ENCODE assay signal across 9 cellular contexts in the genomic region with DNA sequence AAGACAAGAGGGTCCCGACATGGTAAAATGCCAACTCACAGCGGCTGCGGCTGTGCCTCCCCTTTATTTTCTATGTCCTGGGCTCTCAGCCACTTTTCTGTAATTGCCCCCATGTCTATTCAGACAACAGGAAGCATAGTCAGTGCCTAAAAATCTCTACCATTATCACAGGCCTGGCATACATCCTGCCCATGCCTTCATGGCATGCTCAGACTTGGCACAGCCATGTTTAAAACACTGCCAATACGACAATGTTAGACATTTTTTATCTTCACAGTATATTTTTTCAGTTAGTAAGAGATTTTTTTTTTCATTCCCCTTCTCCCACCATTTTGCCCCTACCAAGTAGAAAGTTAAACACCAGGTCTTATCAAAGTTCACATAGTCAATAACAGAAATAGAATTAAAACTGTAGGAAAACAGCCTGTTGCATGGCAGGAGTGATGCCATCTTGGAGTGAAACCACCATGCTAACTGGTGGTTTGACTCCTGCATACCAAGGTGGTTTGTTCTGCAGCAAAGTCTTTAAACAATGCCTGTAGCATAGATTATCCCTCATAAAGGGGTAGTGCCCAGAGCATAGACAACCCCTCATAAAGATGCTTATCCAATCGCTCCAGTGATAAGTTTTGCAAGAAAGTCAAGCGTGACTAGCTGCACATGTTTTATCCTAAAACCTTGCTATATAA. TPM values are rescaled to one million over a fixed set of nuclear protein-coding genes. Genes with fewer than 3 reads are reported as not detected.
DNase-seq lines count a peak whose midpoint lies in the region; ATAC-seq and TF ChIP-seq lines count a peak whose summit lies in the region.
"Had no signal": no experiment of that assay in that cellular context is flagged by ENCODE, and none has a peak within 500 bp of the region (broad histone marks: within the 10 kb centered on the region; RNA-seq: fewer than 3 reads in every experiment).

No MANE protein-coding gene starts in this region.

- POLR2A ChIA-PET in T-cell (lab: Charles Lee): no interaction called here
- POLR2A ChIA-PET in WTC11 (lab: Charles Lee): no interaction called here

- DNase-seq in MG63 (peak; percentile 83), T-cell (no peak), esophagus squamous epithelium (lab: John Stamatoyannopoulos, UW) (no peak), WTC11 (ENCODE audit: low spot score) (no peak)
- DNase-seq in stimulated activated naive B cell treated with anti-CD40 and anti-IgM and Interleukin-4, amounts not matched to agents 10 μg/mL and 1 μg/mL and 100 μg/mL, for 72 hours: no peak
- DNase-seq: NCI-H146 had no signal

- H3K36me3 Mint-ChIP-seq in T-cell: peaks cover 8% of the 10 kb centered on the region
- H3K36me3 Mint-ChIP-seq in stimulated activated naive B cell treated with anti-CD40 and anti-IgM and Interleukin-4, amounts not matched to agents 10 μg/mL and 1 μg/mL and 100 μg/mL, for 72 hours: peaks cover 0 to 5% of the 10 kb centered on the region in 2 donors
- peaks cover 11% of the 10 kb centered on the region for H3K36me3 Mint-ChIP-seq in WTC11

- CTCF ChIA-PET in T-cell (lab: Charles Lee): interaction anchor here in 1 of 2 donors (0.6 to 1.0 kb wide), 2 partner anchors 12 to 53 kb away, joined by 3 read pairs; no protein-coding TSS in a partner anchor
- CTCF ChIA-PET in WTC11 (lab: Charles Lee): interaction anchor here (2.2 kb wide), 1 partner anchor 128 kb away, joined by 7 read pairs; no protein-coding TSS in a partner anchor

- peak overlapping the region; percentile 21 to 42 for H3K27ac Mint-ChIP-seq in T-cell
- H3K27ac Mint-ChIP-seq in stimulated activated naive B cell treated with anti-CD40 and anti-IgM and Interleukin-4, amounts not matched to agents 10 μg/mL and 1 μg/mL and 100 μg/mL, for 72 hours: peak overlapping the region; percentile 57
- no peak overlapping the region for H3K27ac Mint-ChIP-seq in WTC11

- TF ChIP-seq CTCF in esophagus squamous epithelium (IDR thresholded peaks at IDR 0.05) (no peak), WTC11 (IDR thresholded peaks at IDR 0.05) (no peak)

- H3K4me1 Mint-ChIP-seq in T-cell: peaks cover 11 to 24% (median 21%) of the 10 kb centered on the region in 3 donors
- H3K4me1 Mint-ChIP-seq in stimulated activated naive B cell treated with anti-CD40 and anti-IgM and Interleukin-4, amounts not matched to agents 10 μg/mL and 1 μg/mL and 100 μg/mL, for 72 hours: peaks cover 13 to 31% of the 10 kb centered on the region in 2 donors
- H3K4me1 Mint-ChIP-seq in WTC11: 0 out of 2 replicates have a peak, but pooled peaks cover 2% of the 10 kb centered on the region

- H3K4me3 Mint-ChIP-seq in T-cell: no peak overlapping the region
- H3K4me3 Mint-ChIP-seq in stimulated activated naive B cell treated with anti-CD40 and anti-IgM and Interleukin-4, amounts not matched to agents 10 μg/mL and 1 μg/mL and 100 μg/mL, for 72 hours: no peak overlapping the region
- no peak overlapping the region for H3K4me3 Mint-ChIP-seq in WTC11

- no peaks in the 10 kb centered on the region for H3K27me3 Mint-ChIP-seq in T-cell
- H3K27me3 Mint-ChIP-seq in stimulated activated naive B cell treated with anti-CD40 and anti-IgM and Interleukin-4, amounts not matched to agents 10 μg/mL and 1 μg/mL and 100 μg/mL, for 72 hours: no peaks in the 10 kb centered on the region
- H3K27me3 Mint-ChIP-seq in WTC11 (ENCODE audit: low read depth): no peaks in the 10 kb centered on the region

- H3K9me3 Mint-ChIP-seq in T-cell (no peaks in the 10 kb centered on the region), WTC11 (no peaks in the 10 kb centered on the region)
- no peaks in the 10 kb centered on the region for H3K9me3 Mint-ChIP-seq in stimulated activated naive B cell treated with anti-CD40 and anti-IgM and Interleukin-4, amounts not matched to agents 10 μg/mL and 1 μg/mL and 100 μg/mL, for 72 hours

- 41 to 47% methylated on average over 6 of the region's 6 CpGs for WGBS in esophagus squamous epithelium, 2 donors

- ATAC-seq in T-cell (replicated peaks in 1 of 4) (no peak), GM21529 (IDR thresholded peaks at IDR 0.05; ENCODE audit: unreplicated experiment) (no peak), GM21619 (IDR thresholded peaks at IDR 0.05; ENCODE audit: unreplicated experiment) (no peak), WTC11 (no peak)
- ATAC-seq in stimulated activated naive B cell treated with anti-CD40 and anti-IgM and Interleukin-4, amounts not matched to agents 10 μg/mL and 1 μg/mL and 100 μg/mL, for 72 hours (replicated peaks): no peak
- ATAC-seq in activated CD4-positive, CD25-positive, alpha-beta regulatory T cell treated with anti-CD3 and anti-CD28 coated beads, Interleukin-2, amount 50 U/mL, for 24 hours: no peak

- H3K9me3 ChIP-seq in MG63 (no peaks in the 10 kb centered on the region), esophagus squamous epithelium (no peaks in the 10 kb centered on the region)

- H3K36me3 ChIP-seq in MG63 (peaks cover 57% of the 10 kb centered on the region), esophagus squamous epithelium (peaks cover 0 to 32% (median 11%) of the 10 kb centered on the region in 3 donors)

- no peak overlapping the region for H3K4me3 ChIP-seq in MG63
- H3K4me3 ChIP-seq in esophagus squamous epithelium: no peak overlapping the region

- H3K4me1 ChIP-seq in esophagus squamous epithelium: peaks cover 11 to 54% (median 39%) of the 10 kb centered on the region in 3 donors

- peak overlapping the region; percentile 48 to 67 (median 63) for H3K27ac ChIP-seq in esophagus squamous epithelium

- no peaks in the 10 kb centered on the region for H3K27me3 ChIP-seq in MG63
- no peaks in the 10 kb centered on the region for H3K27me3 ChIP-seq in esophagus squamous epithelium

- no peak for TF ChIP-seq POLR2A in esophagus squamous epithelium (IDR thresholded peaks at IDR 0.05)

- intact Hi-C loops in esophagus squamous epithelium (cut with DNase I): no loop called here

TF ChIP-seq in WTC11, 78 proteins besides CTCF, POLR2A, EP300 and RAD21 (continues in another document):
- TF ChIP-seq ZNF396 (CRISPR knock-in tag; IDR thresholded peaks at IDR 0.05; ENCODE audit: borderline replicate concordance) (no peak), ZNF219 (CRISPR knock-in tag; IDR thresholded peaks at IDR 0.05; ENCODE audit: borderline replicate concordance) (no peak), ZNF423 (CRISPR knock-in tag; IDR thresholded peaks at IDR 0.05) (no peak)
- TF ChIP-seq, protein P1, sequence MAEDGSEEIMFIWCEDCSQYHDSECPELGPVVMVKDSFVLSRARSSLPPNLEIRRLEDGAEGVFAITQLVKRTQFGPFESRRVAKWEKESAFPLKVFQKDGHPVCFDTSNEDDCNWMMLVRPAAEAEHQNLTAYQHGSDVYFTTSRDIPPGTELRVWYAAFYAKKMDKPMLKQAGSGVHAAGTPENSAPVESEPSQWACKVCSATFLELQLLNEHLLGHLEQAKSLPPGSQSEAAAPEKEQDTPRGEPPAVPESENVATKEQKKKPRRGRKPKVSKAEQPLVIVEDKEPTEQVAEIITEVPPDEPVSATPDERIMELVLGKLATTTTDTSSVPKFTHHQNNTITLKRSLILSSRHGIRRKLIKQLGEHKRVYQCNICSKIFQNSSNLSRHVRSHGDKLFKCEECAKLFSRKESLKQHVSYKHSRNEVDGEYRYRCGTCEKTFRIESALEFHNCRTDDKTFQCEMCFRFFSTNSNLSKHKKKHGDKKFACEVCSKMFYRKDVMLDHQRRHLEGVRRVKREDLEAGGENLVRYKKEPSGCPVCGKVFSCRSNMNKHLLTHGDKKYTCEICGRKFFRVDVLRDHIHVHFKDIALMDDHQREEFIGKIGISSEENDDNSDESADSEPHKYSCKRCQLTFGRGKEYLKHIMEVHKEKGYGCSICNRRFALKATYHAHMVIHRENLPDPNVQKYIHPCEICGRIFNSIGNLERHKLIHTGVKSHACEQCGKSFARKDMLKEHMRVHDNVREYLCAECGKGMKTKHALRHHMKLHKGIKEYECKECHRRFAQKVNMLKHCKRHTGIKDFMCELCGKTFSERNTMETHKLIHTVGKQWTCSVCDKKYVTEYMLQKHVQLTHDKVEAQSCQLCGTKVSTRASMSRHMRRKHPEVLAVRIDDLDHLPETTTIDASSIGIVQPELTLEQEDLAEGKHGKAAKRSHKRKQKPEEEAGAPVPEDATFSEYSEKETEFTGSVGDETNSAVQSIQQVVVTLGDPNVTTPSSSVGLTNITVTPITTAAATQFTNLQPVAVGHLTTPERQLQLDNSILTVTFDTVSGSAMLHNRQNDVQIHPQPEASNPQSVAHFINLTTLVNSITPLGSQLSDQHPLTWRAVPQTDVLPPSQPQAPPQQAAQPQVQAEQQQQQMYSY (CRISPR knock-in tag; IDR thresholded peaks at IDR 0.05): no peak
- TF ChIP-seq, protein P2, sequence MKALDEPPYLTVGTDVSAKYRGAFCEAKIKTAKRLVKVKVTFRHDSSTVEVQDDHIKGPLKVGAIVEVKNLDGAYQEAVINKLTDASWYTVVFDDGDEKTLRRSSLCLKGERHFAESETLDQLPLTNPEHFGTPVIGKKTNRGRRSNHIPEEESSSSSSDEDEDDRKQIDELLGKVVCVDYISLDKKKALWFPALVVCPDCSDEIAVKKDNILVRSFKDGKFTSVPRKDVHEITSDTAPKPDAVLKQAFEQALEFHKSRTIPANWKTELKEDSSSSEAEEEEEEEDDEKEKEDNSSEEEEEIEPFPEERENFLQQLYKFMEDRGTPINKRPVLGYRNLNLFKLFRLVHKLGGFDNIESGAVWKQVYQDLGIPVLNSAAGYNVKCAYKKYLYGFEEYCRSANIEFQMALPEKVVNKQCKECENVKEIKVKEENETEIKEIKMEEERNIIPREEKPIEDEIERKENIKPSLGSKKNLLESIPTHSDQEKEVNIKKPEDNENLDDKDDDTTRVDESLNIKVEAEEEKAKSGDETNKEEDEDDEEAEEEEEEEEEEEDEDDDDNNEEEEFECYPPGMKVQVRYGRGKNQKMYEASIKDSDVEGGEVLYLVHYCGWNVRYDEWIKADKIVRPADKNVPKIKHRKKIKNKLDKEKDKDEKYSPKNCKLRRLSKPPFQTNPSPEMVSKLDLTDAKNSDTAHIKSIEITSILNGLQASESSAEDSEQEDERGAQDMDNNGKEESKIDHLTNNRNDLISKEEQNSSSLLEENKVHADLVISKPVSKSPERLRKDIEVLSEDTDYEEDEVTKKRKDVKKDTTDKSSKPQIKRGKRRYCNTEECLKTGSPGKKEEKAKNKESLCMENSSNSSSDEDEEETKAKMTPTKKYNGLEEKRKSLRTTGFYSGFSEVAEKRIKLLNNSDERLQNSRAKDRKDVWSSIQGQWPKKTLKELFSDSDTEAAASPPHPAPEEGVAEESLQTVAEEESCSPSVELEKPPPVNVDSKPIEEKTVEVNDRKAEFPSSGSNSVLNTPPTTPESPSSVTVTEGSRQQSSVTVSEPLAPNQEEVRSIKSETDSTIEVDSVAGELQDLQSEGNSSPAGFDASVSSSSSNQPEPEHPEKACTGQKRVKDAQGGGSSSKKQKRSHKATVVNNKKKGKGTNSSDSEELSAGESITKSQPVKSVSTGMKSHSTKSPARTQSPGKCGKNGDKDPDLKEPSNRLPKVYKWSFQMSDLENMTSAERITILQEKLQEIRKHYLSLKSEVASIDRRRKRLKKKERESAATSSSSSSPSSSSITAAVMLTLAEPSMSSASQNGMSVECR (CRISPR knock-in tag; IDR thresholded peaks at IDR 0.05; ENCODE audit: borderline replicate concordance): no peak

RNA-seq across cellular contexts. Expression of a gene that starts 18.9 kb away (rescaled TPM):
- 38.6 and 40.3 TPM in 2 replicates for total RNA-seq in MG63 (2014; rRNA removed; shearing (Covaris generic); ENCODE audit: low replicate concordance)
- 10 to 100 TPM; 41.1 to 58.5 (median 46.2) TPM for total RNA-seq in T-cell
- 10 to 100 TPM; 13.0 to 27.5 (median 21.2) TPM for total RNA-seq in esophagus squamous epithelium
- total RNA-seq in WTC11 (2021): 47.8 to 55.8 TPM (median 51.7 TPM) in 3 replicates
